ENCODE assay signal across 9 cellular contexts in genomic region chr6:70547313-70547712, GRCh38. TPM values are rescaled to one million over a fixed set of nuclear protein-coding genes. Genes with fewer than 3 reads are reported as not detected.
DNase-seq lines count a peak whose midpoint lies in the region; ATAC-seq, FAIRE-seq and TF ChIP-seq lines count a peak whose summit lies in the region.
"Had no signal": no experiment of that assay in that cellular context is flagged by ENCODE, and none has a peak within 500 bp of the region (broad histone marks: within the 10 kb centered on the region; RNA-seq: fewer than 3 reads in every experiment).

No MANE protein-coding gene starts in this region.

- in situ Hi-C loops in HepG2 (cut with HindIII; ENCODE audit: extremely low pct_ligation_motif_present, low pct_unique_long_range_greater_than_20kb): loop anchor here (10.0 kb wide), 1 partner anchor 127 kb away; no protein-coding TSS in a partner anchor

- H3K4me1 Mint-ChIP-seq in brain: peaks cover 13% of the 10 kb centered on the region
- no peaks in the 10 kb centered on the region for H3K4me1 Mint-ChIP-seq in activated CD4-positive, alpha-beta memory T cell treated with anti-CD3 and anti-CD28 coated beads for 36 hours (ENCODE audit: low read depth)

- H3K4me3 ChIP-seq in Loucy (ENCODE audit: low read length, poor library complexity, severe bottlenecking) (no peak overlapping the region), HepG2 (replicated peaks in 1 of 3; ENCODE audit: insufficient read depth in 1 of 3, low read depth in 2 of 3, low read length in 3 of 3) (no peak overlapping the region)
- H3K4me3 ChIP-seq: testis had no signal

- H3K4me1 ChIP-seq in Loucy (ENCODE audit: insufficient read depth, low read length, poor library complexity, severe bottlenecking) (no peaks in the 10 kb centered on the region), HepG2 (ENCODE audit: insufficient read depth, low read length) (no peaks in the 10 kb centered on the region)
- H3K4me1 ChIP-seq: testis had no signal

- H3F3A ChIP-seq in Loucy (ENCODE audit: low read depth): no peaks in the 10 kb centered on the region

- H3K9me3 Mint-ChIP-seq in brain: no peaks in the 10 kb centered on the region
- H3K9me3 Mint-ChIP-seq in activated CD4-positive, alpha-beta memory T cell treated with anti-CD3 and anti-CD28 coated beads for 36 hours: no peaks in the 10 kb centered on the region

- no TSS peak for BruUV-seq in HepG2 (replicated peaks; lab: Mats Ljungman, UMichigan)

- H2AFZ ChIP-seq in Loucy (ENCODE audit: low read length) (no peak overlapping the region), HepG2 (ENCODE audit: low read length) (no peak overlapping the region)

- peak; percentile 8 for DNase-seq in EL
- no peak for DNase-seq in HepG2 (ENCODE audit: low spot score)
- no peak for DNase-seq in activated CD4-positive, alpha-beta memory T cell treated with anti-CD3 and anti-CD28 coated beads for 36 hours
- no peak for DNase-seq in urothelium cell line (ENCODE audit: low spot score)
- no peak for DNase-seq in GM19239 (ENCODE audit: insufficient read length, low spot score)
- DNase-seq: testis had no signal

- no peak for TF ChIP-seq RAD21 in HepG2 (CRISPR knock-in tag; IDR thresholded peaks at IDR 0.05)

- intact Hi-C loops in HepG2 (cut with micrococcal nuclease; ENCODE audit: unreplicated experiment): loop anchor here (2.0 kb wide), 1 partner anchor 139 kb away; no protein-coding TSS in a partner anchor
- intact Hi-C loops in activated CD4-positive, alpha-beta memory T cell treated with anti-CD3 and anti-CD28 coated beads for 36 hours (cut with micrococcal nuclease): loop anchor here (1.0 kb wide), 1 partner anchor 139 kb away; no protein-coding TSS in a partner anchor

- H3K79me2 ChIP-seq in Loucy (ENCODE audit: insufficient read depth, low read length) (no peaks in the 10 kb centered on the region), HepG2 (ENCODE audit: insufficient read depth, low read length) (no peaks in the 10 kb centered on the region)

- CTCF ChIA-PET in HepG2 (lab: Yijun Ruan, JAX; ENCODE audit: low intra/inter-chr PET ratio, low total read pairs): no interaction called here
- CTCF ChIA-PET in activated CD4-positive, alpha-beta memory T cell treated with anti-CD3 and anti-CD28 coated beads for 36 hours (lab: Charles Lee): interaction anchor here (1.0 to 5.9 kb wide), 5 partner anchors 27 to 408 kb away, joined by 3 to 31 read pairs (median 4); no protein-coding TSS in a partner anchor

- H3K4me3 Mint-ChIP-seq in brain: no peak overlapping the region
- H3K4me3 Mint-ChIP-seq in activated CD4-positive, alpha-beta memory T cell treated with anti-CD3 and anti-CD28 coated beads for 36 hours: no peak overlapping the region

- H3K4me2 ChIP-seq in Loucy (ENCODE audit: low read depth, low read length, poor library complexity, severe bottlenecking): no peak overlapping the region
- no peak overlapping the region for H3K4me2 ChIP-seq in HepG2 (ENCODE audit: low read depth, low read length)

- peaks cover 14% of the 10 kb centered on the region for H3K36me3 Mint-ChIP-seq in brain
- no peaks in the 10 kb centered on the region for H3K36me3 Mint-ChIP-seq in activated CD4-positive, alpha-beta memory T cell treated with anti-CD3 and anti-CD28 coated beads for 36 hours

- ATAC-seq in HepG2 (0 out of 3 replicates have a peak, but pooled peaks have one; percentile 50), GM18867 (IDR thresholded peaks at IDR 0.05; ENCODE audit: unreplicated experiment) (no peak)

- H3K9me3 ChIP-seq in Loucy (ENCODE audit: insufficient read depth, low read depth, low read length): no peaks in the 10 kb centered on the region
- no peaks in the 10 kb centered on the region for H3K9me3 ChIP-seq in HepG2 (ENCODE audit: low read length)
- H3K9me3 ChIP-seq: testis had no signal

- TF ChIP-seq EP300 in HepG2 (IDR thresholded peaks at IDR 0.05; ENCODE audit: low read depth in 2 of 2, low read length in 2 of 2): no peak
- no peak for TF ChIP-seq EP300 in HepG2 (CRISPR knock-in tag; IDR thresholded peaks at IDR 0.05; ENCODE audit: borderline replicate concordance)

- no peaks in the 10 kb centered on the region for H3K27me3 ChIP-seq in Loucy (ENCODE audit: insufficient read depth, low read length, poor library complexity, severe bottlenecking)
- H3K27me3 ChIP-seq in HepG2 (ENCODE audit: control insufficient read depth in 1 of 2, insufficient read depth in 2 of 2, low read length in 2 of 2): no peaks in the 10 kb centered on the region
- H3K27me3 ChIP-seq: testis had no signal

- H4K20me1 ChIP-seq in Loucy (ENCODE audit: insufficient read depth, low read length, poor library complexity, severe bottlenecking) (no peaks in the 10 kb centered on the region), HepG2 (ENCODE audit: insufficient read depth, low read length) (no peaks in the 10 kb centered on the region)

- no peaks in the 10 kb centered on the region for H3K9me2 ChIP-seq in Loucy (replicated peaks; ENCODE audit: low read depth, low read length)

- no peaks in the 10 kb centered on the region for H3K36me3 ChIP-seq in Loucy (ENCODE audit: insufficient read depth, low read length)
- peaks cover 0 to 4% of the 10 kb centered on the region in 2 experiments; a peak in 1 of 5 replicates for H3K36me3 ChIP-seq in HepG2 (replicated peaks in 1 of 2; ENCODE audit: control insufficient read depth in 1 of 2, insufficient read depth in 2 of 2, low read length in 2 of 2)

- TF ChIP-seq CTCF in Loucy (conservative IDR thresholded peaks at IDR 0.05; ENCODE audit: low read length): peak; percentile 61
- TF ChIP-seq CTCF in brain (conservative IDR thresholded peaks at IDR 0.05): peak; percentile 53 to 69
- TF ChIP-seq CTCF in HepG2 (CRISPR knock-in tag; IDR thresholded peaks at IDR 0.05): peak; percentile 50

- no peaks in the 10 kb centered on the region for H3K27me3 Mint-ChIP-seq in brain
- no peaks in the 10 kb centered on the region for H3K27me3 Mint-ChIP-seq in activated CD4-positive, alpha-beta memory T cell treated with anti-CD3 and anti-CD28 coated beads for 36 hours

- peak overlapping the region in 1 of 5 experiments; percentile 6 for H3K27ac Mint-ChIP-seq in brain
- H3K27ac Mint-ChIP-seq in activated CD4-positive, alpha-beta memory T cell treated with anti-CD3 and anti-CD28 coated beads for 36 hours: no peak overlapping the region

- no peak overlapping the region for H3K27ac ChIP-seq in HepG2 (ENCODE audit: extremely low read length, insufficient read depth, low read length)
- H3K27ac ChIP-seq: testis had no signal

- no peak for FAIRE-seq in HepG2 (lab: Jason Lieb, UNC)
- FAIRE-seq in urothelium cell line (lab: Jason Lieb, UNC): no peak
- FAIRE-seq in GM19239 (lab: Jason Lieb, UNC): no peak

- POLR2A ChIA-PET in HepG2 (lab: Yijun Ruan, JAX): no interaction called here
- POLR2A ChIA-PET in activated CD4-positive, alpha-beta memory T cell treated with anti-CD3 and anti-CD28 coated beads for 36 hours (lab: Charles Lee): no interaction called here

- no peak overlapping the region for H3K9ac ChIP-seq in Loucy (ENCODE audit: low read depth, low read length, poor library complexity, severe bottlenecking)
- no peak overlapping the region for H3K9ac ChIP-seq in HepG2 (ENCODE audit: insufficient read depth, low read depth, low read length)

- no peak for TF ChIP-seq POLR2A in HepG2 (IDR thresholded peaks at IDR 0.05; ENCODE audit: insufficient read depth in 1 of 2, low read depth in 2 of 2, low read length in 2 of 2)

TF ChIP-seq in HepG2, 621 proteins besides CTCF, POLR2A, EP300 and RAD21:
- no peak for TF ChIP-seq ZFP62 (CRISPR knock-in tag; IDR thresholded peaks at IDR 0.05)
- TF ChIP-seq ZNF296 (CRISPR knock-in tag; conservative IDR thresholded peaks at IDR 0.05): no peak
- peak; percentile 55 for TF ChIP-seq STAG1 (CRISPR knock-in tag; IDR thresholded peaks at IDR 0.05)
- TF ChIP-seq SMAD9 (CRISPR knock-in tag; IDR thresholded peaks at IDR 0.05): no peak
- no peak for TF ChIP-seq IKZF1 (IDR thresholded peaks at IDR 0.05)
- no peak for TF ChIP-seq GABPB1 (CRISPR knock-in tag; IDR thresholded peaks at IDR 0.05)
- TF ChIP-seq ZNF10 (CRISPR knock-in tag; IDR thresholded peaks at IDR 0.05; ENCODE audit: borderline replicate concordance, low read depth): no peak

RNA-seq across cellular contexts. Expression of gene SDHAF4, which starts 19.4 kb away (rescaled TPM):
- polyA plus RNA-seq in brain (ENCODE audit: insufficient read depth, low read depth, low replicate concordance) (22.8 TPM), HepG2 (2011; rRNA removed) (9.5 and 10.8 TPM in 2 replicates)
- total RNA-seq in HepG2 (2016; rRNA removed; fragmentation: Illumina TruSeq; extraction: Trizol): 7.1 and 7.5 TPM in 2 replicates
- total RNA-seq in HepG2 (2016; cell fraction: cytosol; rRNA removed; fragmentation: Illumina TruSeq; extraction: Trizol; ENCODE audit: low read depth): 3.3 and 3.6 TPM in 2 replicates
- total RNA-seq in HepG2 (2016; cell fraction: insoluble cytoplasmic fraction; rRNA removed; fragmentation: Illumina TruSeq; extraction: Trizol): 6.9 and 7.8 TPM in 2 replicates
- total RNA-seq in HepG2 (2016; cell fraction: membrane; rRNA removed; fragmentation: Illumina TruSeq; extraction: Trizol): 6.3 and 6.6 TPM in 2 replicates
- total RNA-seq in HepG2 (2016; cell fraction: nucleus; rRNA removed; fragmentation: Illumina TruSeq; extraction: Trizol): 6.1 and 6.3 TPM in 2 replicates
- 5.0 and 5.6 TPM in 2 replicates for polyA plus RNA-seq in HepG2 (2011; cell fraction: cytosol; rRNA removed)
- 3.1 and 3.5 TPM in 2 replicates for polyA plus RNA-seq in HepG2 (2011; cell fraction: nucleus; rRNA removed)
- polyA plus RNA-seq in HepG2 (2012): 8.4 and 14.7 TPM in 2 replicates
- 1.7 and 3.2 TPM in 2 replicates for polyA plus RNA-seq in HepG2 (2016; cell fraction: cytosol; fragmentation: Illumina TruSeq; extraction: Trizol; ENCODE audit: low read depth)
- 7.0 and 8.4 TPM in 2 replicates for polyA plus RNA-seq in HepG2 (2016; cell fraction: insoluble cytoplasmic fraction; fragmentation: Illumina TruSeq; extraction: Trizol; ENCODE audit: low read depth)
- polyA plus RNA-seq in HepG2 (2016; cell fraction: membrane; fragmentation: Illumina TruSeq; extraction: Trizol; ENCODE audit: low read depth): 4.1 TPM in 2 replicates
- 6.6 and 9.4 TPM in 2 replicates for polyA plus RNA-seq in HepG2 (2016; cell fraction: nucleus; fragmentation: Illumina TruSeq; extraction: Trizol; ENCODE audit: insufficient read depth, low read depth)
- polyA minus RNA-seq in HepG2 (2011; rRNA and poly(A)+ RNA removed; ENCODE audit: low replicate concordance): 1.0 and 1.9 TPM in 2 replicates
- 4.4 and 4.7 TPM in 2 replicates for polyA minus RNA-seq in HepG2 (2011; cell fraction: cytosol; rRNA and poly(A)+ RNA removed)
- 7.7 and 19.6 TPM in 2 replicates for polyA minus RNA-seq in HepG2 (2011; cell fraction: nucleus; rRNA and poly(A)+ RNA removed)
- 10 to 100 TPM; 13.3 to 13.9 TPM for total RNA-seq in activated CD4-positive, alpha-beta memory T cell treated with anti-CD3 and anti-CD28 coated beads for 36 hours
